Comparison of ENCODE assay signal across 8 cellular contexts in the genomic region with DNA sequence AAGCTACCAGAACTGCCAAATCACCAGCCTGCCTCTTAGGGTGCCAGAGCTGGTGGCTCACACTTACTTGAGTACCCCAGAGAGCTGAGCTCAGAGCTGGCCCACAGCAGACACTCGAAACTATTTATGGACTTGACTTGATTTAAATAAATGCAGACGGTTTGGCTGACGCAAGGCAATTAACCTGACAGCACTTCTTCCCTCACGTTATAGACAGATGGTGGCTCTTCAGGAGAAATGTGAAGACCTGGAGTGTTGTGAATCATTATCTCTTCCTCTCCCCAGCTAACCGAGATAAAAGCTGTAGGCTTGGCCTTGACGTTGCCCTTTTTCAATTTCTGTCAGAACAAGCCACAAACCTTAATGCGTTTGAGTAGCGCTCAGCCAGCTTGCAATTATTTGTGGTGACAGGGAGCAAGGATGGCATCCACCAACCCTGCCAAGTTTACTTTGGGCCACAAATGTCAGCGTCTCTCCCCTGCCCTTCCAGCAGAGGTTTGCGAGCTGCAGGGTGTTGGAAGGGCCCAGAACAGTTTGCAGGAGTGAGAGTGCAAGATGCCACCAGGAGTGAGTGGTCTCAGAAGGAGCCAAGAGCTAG. TPM values are rescaled to one million over a fixed set of nuclear protein-coding genes. Genes with fewer than 3 reads are reported as not detected.
DNase-seq lines count a peak whose midpoint lies in the region; ATAC-seq and TF ChIP-seq lines count a peak whose summit lies in the region.

No MANE protein-coding gene starts in this region.

- H3K4me1 ChIP-seq in PC-3 (ENCODE audit: insufficient read depth, low read length) = peaks cover 24% of the 10 kb centered on the region
- peaks cover 29% of the 10 kb centered on the region for H3K4me1 ChIP-seq in hepatocyte (ENCODE audit: insufficient read depth)
- no peaks in the 10 kb centered on the region for H3K4me1 ChIP-seq in CD8-positive, alpha-beta T cell (ENCODE audit: insufficient read depth, low read length)

- POLR2A ChIA-PET in activated CD4-positive, alpha-beta T cell treated with anti-CD3 and anti-CD28 coated beads for 36 hours (lab: Charles Lee) = interaction anchor here (1.1 to 1.5 kb wide), 2 partner anchors 22 to 108 kb away, joined by 4 to 5 read pairs; no protein-coding TSS in a partner anchor
- POLR2A ChIA-PET in PC-3 (lab: Charles Lee; ENCODE audit: unreplicated experiment) = no interaction called here
- POLR2A ChIA-PET in CD8-positive, alpha-beta T cell (lab: Charles Lee) = no interaction called here

- TF ChIP-seq CTCF in PC-3 (conservative IDR thresholded peaks at IDR 0.05; ENCODE audit: low read depth, low read length) (no peak), hepatocyte (IDR thresholded peaks at IDR 0.05; ENCODE audit: poor library complexity) (no peak)
- no peak for TF ChIP-seq CTCF in CD8-positive, alpha-beta T cell (IDR thresholded peaks at IDR 0.05)

- no peaks in the 10 kb centered on the region for H3F3A ChIP-seq in PC-3 (ENCODE audit: low read length, unreplicated experiment)

- H4K20me1 ChIP-seq in PC-3 (ENCODE audit: low read length) (no peaks in the 10 kb centered on the region), hepatocyte (ENCODE audit: insufficient read depth, poor library complexity, severe bottlenecking) (no peaks in the 10 kb centered on the region)

- peak; percentile 73 for ATAC-seq in activated CD4-positive, alpha-beta T cell treated with anti-CD3 and anti-CD28 coated beads for 36 hours
- peak; percentile 38 for ATAC-seq in HG03060 (IDR thresholded peaks at IDR 0.05; ENCODE audit: low read depth, unreplicated experiment)
- ATAC-seq in PC-3 = no peak
- ATAC-seq in HG03159 (IDR thresholded peaks at IDR 0.05; ENCODE audit: unreplicated experiment) = no peak
- ATAC-seq in CD8-positive, alpha-beta T cell = no peak

- H3K4me1 Mint-ChIP-seq in activated CD4-positive, alpha-beta T cell treated with anti-CD3 and anti-CD28 coated beads for 36 hours = peaks cover 44% of the 10 kb centered on the region
- H3K4me1 Mint-ChIP-seq in CD8-positive, alpha-beta T cell (ENCODE audit: low read depth) = peaks cover 6% of the 10 kb centered on the region

- H2AFZ ChIP-seq in PC-3 (ENCODE audit: low read length) (no peak overlapping the region), hepatocyte (no peak overlapping the region)

- H3K4me2 ChIP-seq in PC-3 (ENCODE audit: low read length) (no peak overlapping the region), hepatocyte (peak overlapping the region; percentile 27)

- H3K9me3 Mint-ChIP-seq in activated CD4-positive, alpha-beta T cell treated with anti-CD3 and anti-CD28 coated beads for 36 hours (ENCODE audit: low read depth) = peaks cover 8% of the 10 kb centered on the region
- peaks cover 3% of the 10 kb centered on the region for H3K9me3 Mint-ChIP-seq in CD8-positive, alpha-beta T cell

- peak; percentile 61 for DNase-seq in activated CD4-positive, alpha-beta T cell treated with anti-CD3 and anti-CD28 coated beads for 36 hours
- DNase-seq in activated CD4-positive, alpha-beta T cell treated with anti-CD3 and anti-CD28 coated beads for 4 hours = no peak
- no peak for DNase-seq in PC-3
- no peak for DNase-seq in hepatocyte (ENCODE audit: low spot score)
- no peak for DNase-seq in posterior vena cava (ENCODE audit: low spot score)
- DNase-seq in CD8-positive, alpha-beta T cell = no peak

- H3K27me3 Mint-ChIP-seq in activated CD4-positive, alpha-beta T cell treated with anti-CD3 and anti-CD28 coated beads for 36 hours = peaks cover 12% of the 10 kb centered on the region
- no peaks in the 10 kb centered on the region for H3K27me3 Mint-ChIP-seq in CD8-positive, alpha-beta T cell (ENCODE audit: low read depth)

- no peak overlapping the region for H3K9ac ChIP-seq in PC-3 (ENCODE audit: low read length)

- peaks cover 7% of the 10 kb centered on the region for H3K36me3 Mint-ChIP-seq in activated CD4-positive, alpha-beta T cell treated with anti-CD3 and anti-CD28 coated beads for 36 hours (ENCODE audit: low read depth)
- H3K36me3 Mint-ChIP-seq in CD8-positive, alpha-beta T cell = no peaks in the 10 kb centered on the region

- no peaks in the 10 kb centered on the region for H3K27me3 ChIP-seq in PC-3 (ENCODE audit: low read length)
- no peaks in the 10 kb centered on the region for H3K27me3 ChIP-seq in hepatocyte
- H3K27me3 ChIP-seq in CD8-positive, alpha-beta T cell (ENCODE audit: insufficient read depth, low read length) = no peaks in the 10 kb centered on the region

- no peak overlapping the region for H3K4me3 Mint-ChIP-seq in activated CD4-positive, alpha-beta T cell treated with anti-CD3 and anti-CD28 coated beads for 36 hours
- H3K4me3 Mint-ChIP-seq in CD8-positive, alpha-beta T cell = no peak overlapping the region

- WGBS in hepatocyte (ENCODE audit: low lambda C conversion rate, missing lambda C conversion rate) = 27% methylated on average over 10 of the region's 10 CpGs

- no peaks in the 10 kb centered on the region for H3K9me3 ChIP-seq in PC-3 (ENCODE audit: low read length)
- H3K9me3 ChIP-seq in hepatocyte (ENCODE audit: low read depth) = no peaks in the 10 kb centered on the region
- no peaks in the 10 kb centered on the region for H3K9me3 ChIP-seq in CD8-positive, alpha-beta T cell (ENCODE audit: low read length)

- no TSS peak for BruUV-seq in PC-3 (replicated peaks; lab: Mats Ljungman, UMichigan)

- H3K27ac Mint-ChIP-seq in activated CD4-positive, alpha-beta T cell treated with anti-CD3 and anti-CD28 coated beads for 36 hours = no peak overlapping the region
- no peak overlapping the region for H3K27ac Mint-ChIP-seq in CD8-positive, alpha-beta T cell

- intact Hi-C loops in activated CD4-positive, alpha-beta T cell treated with anti-CD3 and anti-CD28 coated beads for 36 hours (cut with DNase I, micrococcal nuclease) = loop anchor here (1.0 to 5.0 kb wide), 4 partner anchors 7 to 132 kb away; a partner anchor contains a TSS
- intact Hi-C loops in PC-3 (cut with micrococcal nuclease) (loop anchor here (1.0 kb wide), 1 partner anchor 9 kb away; no protein-coding TSS in a partner anchor), posterior vena cava (cut with DNase I) (no loop called here)
- intact Hi-C loops in CD8-positive, alpha-beta T cell (cut with DNase I, micrococcal nuclease) = no loop called here

- peak overlapping the region; percentile 20; the same call in 1 of the 2 replicates for H3K27ac ChIP-seq in PC-3 (ENCODE audit: low read length)
- H3K27ac ChIP-seq in hepatocyte = peak overlapping the region; percentile 8
- H3K27ac ChIP-seq in CD8-positive, alpha-beta T cell (ENCODE audit: low read depth, low read length) = no peak overlapping the region

- H3K79me2 ChIP-seq in PC-3 (ENCODE audit: low read length) (no peaks in the 10 kb centered on the region), hepatocyte (no peaks in the 10 kb centered on the region)

- H3K9me2 ChIP-seq in PC-3 (replicated peaks; ENCODE audit: low read length) (no peaks in the 10 kb centered on the region), hepatocyte (replicated peaks; ENCODE audit: insufficient read depth) (no peaks in the 10 kb centered on the region)

- no peaks in the 10 kb centered on the region; the same call in 1 of the 2 replicates for H3K36me3 ChIP-seq in PC-3 (ENCODE audit: low read depth, low read length)
- no peaks in the 10 kb centered on the region for H3K36me3 ChIP-seq in hepatocyte (replicated peaks; ENCODE audit: insufficient read depth, low read depth)
- no peaks in the 10 kb centered on the region for H3K36me3 ChIP-seq in CD8-positive, alpha-beta T cell (ENCODE audit: insufficient read depth, low read length)

- CTCF ChIA-PET in activated CD4-positive, alpha-beta T cell treated with anti-CD3 and anti-CD28 coated beads for 36 hours (lab: Charles Lee) = interaction anchor here (0.6 to 2.1 kb wide), 6 partner anchors 11 to 127 kb away, joined by 3 to 8 read pairs (median 4); no protein-coding TSS in a partner anchor
- CTCF ChIA-PET in PC-3 (lab: Charles Lee) = no interaction called here
- CTCF ChIA-PET in CD8-positive, alpha-beta T cell (lab: Charles Lee) = no interaction called here

- no peak overlapping the region for H3K4me3 ChIP-seq in PC-3 (ENCODE audit: low read length)
- no peak overlapping the region for H3K4me3 ChIP-seq in hepatocyte
- H3K4me3 ChIP-seq in CD8-positive, alpha-beta T cell (ENCODE audit: low read depth, low read length) = no peak overlapping the region

RNA-seq across cellular contexts. Expression of a gene that starts 34.0 kb away (rescaled TPM):
- under 1 TPM; 0.46 to 0.54 TPM for total RNA-seq in activated CD4-positive, alpha-beta T cell treated with anti-CD3 and anti-CD28 coated beads for 36 hours
- 169 and 171 TPM in 2 replicates for total RNA-seq in PC-3 (2014; rRNA removed)
- 20.4 and 22.6 TPM in 2 replicates for total RNA-seq in hepatocyte
- polyA plus RNA-seq in hepatocyte = 22.5 and 23.7 TPM in 2 replicates
- total RNA-seq in posterior vena cava = 10 to 100 TPM; 10.4 to 17.5 TPM
- total RNA-seq in CD8-positive, alpha-beta T cell = under 1 TPM; 0.54 to 0.81 TPM

Comparison
In these comparisons a context has a peak if more than half of its experiments do, and no peak if none do; other contexts are left out.
1. ATAC-seq: peak in activated CD4-positive, alpha-beta T cell treated with anti-CD3 and anti-CD28 coated beads for 36 hours (single experiment) and HG03060 (single experiment); none in PC-3 (single experiment), HG03159 (single experiment) and CD8-positive, alpha-beta T cell (single experiment).
2. RNA of a gene that starts 34.0 kb away (total RNA-seq): 169 to 171 TPM in PC-3, 20.4 to 22.6 TPM in hepatocyte and 10.4 to 17.5 TPM in posterior vena cava; 0.54 to 0.81 TPM in CD8-positive, alpha-beta T cell and 0.46 to 0.54 TPM in activated CD4-positive, alpha-beta T cell treated with anti-CD3 and anti-CD28 coated beads for 36 hours; every median in the first group is over 4 times any median in the second.
3. intact Hi-C loops: an anchor here in activated CD4-positive, alpha-beta T cell treated with anti-CD3 and anti-CD28 coated beads for 36 hours (1.0 to 5.0 kb wide) and PC-3 (1.0 kb wide); none called in posterior vena cava and CD8-positive, alpha-beta T cell.